ENCODE assay signal across 2 cellular contexts in genomic region chr6:112181130-112181529, GRCh38.
TF ChIP-seq lines count a peak whose summit lies in the region.

No MANE protein-coding gene starts in this region.

TF ChIP-seq in IMR-90, 13 proteins besides CTCF, POLR2A, EP300 and RAD21:
- TF ChIP-seq RCOR1 (IDR thresholded peaks at IDR 0.05; ENCODE audit: insufficient replicate concordance, low read length): no peak
- TF ChIP-seq SMC3 (IDR thresholded peaks at IDR 0.05; ENCODE audit: low read depth, low read length): no peak
- TF ChIP-seq ELK1 (IDR thresholded peaks at IDR 0.05; ENCODE audit: borderline replicate concordance, low read depth, low read length): no peak
- no peak for TF ChIP-seq MAZ (IDR thresholded peaks at IDR 0.05; ENCODE audit: borderline replicate concordance, low read depth, low read length)

TF ChIP-seq in GM12878, 131 proteins besides CTCF, POLR2A, EP300 and RAD21:
- TF ChIP-seq SKIL (IDR thresholded peaks at IDR 0.05; ENCODE audit: low read depth, poor library complexity, severe bottlenecking) (no peak), SMAD1 (IDR thresholded peaks at IDR 0.05; ENCODE audit: low read depth, partially characterized antibody) (no peak), SP1 (IDR thresholded peaks at IDR 0.05; ENCODE audit: low read depth, low read length) (no peak), STAT3 (IDR thresholded peaks at IDR 0.05; ENCODE audit: low read depth, low read length) (no peak), ATF3 (IDR thresholded peaks at IDR 0.05; ENCODE audit: borderline replicate concordance, extremely low read depth, low read depth, low read length) (no peak), ZNF384 (IDR thresholded peaks at IDR 0.05; ENCODE audit: borderline replicate concordance, low read depth, low read length) (no peak), MAX (IDR thresholded peaks at IDR 0.05; ENCODE audit: low read depth, low read length) (no peak), EZH2 (IDR thresholded peaks at IDR 0.05; ENCODE audit: borderline replicate concordance, control insufficient read depth, low read depth, low read length) (no peak), ZNF217 (IDR thresholded peaks at IDR 0.05) (no peak), TCF12 (IDR thresholded peaks at IDR 0.05; ENCODE audit: low read depth, low read length) (no peak), SREBF2 (IDR thresholded peaks at IDR 0.05; ENCODE audit: low read length) (no peak), POLR2AphosphoS2 (IDR thresholded peaks at IDR 0.05; ENCODE audit: low read depth, low read length) (no peak), SMARCA5 (IDR thresholded peaks at IDR 0.05) (no peak), ZBTB33 (IDR thresholded peaks at IDR 0.05) (no peak), MYC (IDR thresholded peaks at IDR 0.05; ENCODE audit: insufficient read depth, insufficient read length, insufficient replicate concordance, low read length, severe bottlenecking) (no peak), RFX5 (IDR thresholded peaks at IDR 0.05; ENCODE audit: low read depth, low read length) (no peak), PAX5 (IDR thresholded peaks at IDR 0.05; ENCODE audit: borderline replicate concordance, low read depth, low read length) (no peak), PBX3 (IDR thresholded peaks at IDR 0.05; ENCODE audit: insufficient replicate concordance, low read depth, low read length) (no peak), RELA (IDR thresholded peaks at IDR 0.05; ENCODE audit: borderline replicate concordance, partially characterized antibody) (no peak)
